ENCODE assay signal across 11 cellular contexts in genomic region chr9:131227112-131228058, GRCh38. TPM values are rescaled to one million over a fixed set of nuclear protein-coding genes. Genes with fewer than 3 reads are reported as not detected.
DNase-seq lines count a peak whose midpoint lies in the region; ATAC-seq and TF ChIP-seq lines count a peak whose summit lies in the region.
"Had no signal": no experiment of that assay in that cellular context is flagged by ENCODE, and none has a peak within 500 bp of the region (broad histone marks: within the 10 kb centered on the region; RNA-seq: fewer than 3 reads in every experiment).

No MANE protein-coding gene starts in this region.

- H2BK5ac ChIP-seq in IMR-90 (ENCODE audit: low read depth, low read length, poor library complexity, severe bottlenecking): no peak overlapping the region

- H3K27me3 ChIP-seq in IMR-90 (ENCODE audit: control insufficient read depth, insufficient read depth, low read length): no peaks in the 10 kb centered on the region
- H3K27me3 ChIP-seq: breast epithelium had no signal

- H3K4ac ChIP-seq in IMR-90 (ENCODE audit: low read depth, low read length): no peak overlapping the region; the same call in 1 of the 2 replicates

- no peak overlapping the region for H3K4me2 ChIP-seq in IMR-90 (ENCODE audit: low read depth, low read length)

- no peak overlapping the region for H3K9ac ChIP-seq in IMR-90 (ENCODE audit: low read depth, low read length)

- H3K4me1 ChIP-seq in IMR-90 (ENCODE audit: control insufficient read depth, insufficient read depth, low read length): peaks cover 19% of the 10 kb centered on the region
- H3K4me1 ChIP-seq: breast epithelium had no signal

- intact Hi-C loops in IMR-90 (cut with micrococcal nuclease): loop anchor here (2.0 kb wide), 1 partner anchor 49 kb away; no protein-coding TSS in a partner anchor
- intact Hi-C loops in activated B cell treated with CpG ODN at 0.5 μM for 24 hours (cut with micrococcal nuclease): no loop called here

- no peak overlapping the region; the same call in 1 of the 2 replicates for H3K14ac ChIP-seq in IMR-90 (replicated peaks; ENCODE audit: low read depth, low read length)

- H2AFZ ChIP-seq in IMR-90 (replicated peaks; ENCODE audit: low read length, poor library complexity): no peak overlapping the region

- no peak overlapping the region for H3K56ac ChIP-seq in IMR-90 (ENCODE audit: extremely low read depth, insufficient read depth, low read length)

- no peak overlapping the region for H4K8ac ChIP-seq in IMR-90 (ENCODE audit: low read depth in 2 of 2, low read length in 2 of 2)

- DNase-seq in IMR-90: peak; percentile 37
- DNase-seq in activated B cell treated with CpG ODN at 0.5 μM for 24 hours: no peak
- peak; percentile 88 for DNase-seq in mesenteric fat pad (ENCODE audit: low spot score)
- DNase-seq in activated CD4-positive, alpha-beta memory T cell treated with anti-CD3 and anti-CD28 coated beads, Interleukin-2, amount 10 ng/mL, durations not matched to agents 7 days and 5 days: no peak
- DNase-seq in LoVo (ENCODE audit: low spot score): no peak
- DNase-seq in OCI-M1 (lab: John Stamatoyannopoulos, UW): no peak
- DNase-seq: EL, Kasumi-1 had no signal

- H3K79me1 ChIP-seq in IMR-90 (ENCODE audit: low read depth in 1 of 2, low read length in 2 of 2): 0 out of 4 replicates have a peak, but pooled peaks cover 0 to 12% of the 10 kb centered on the region in 2 experiments

- H3K18ac ChIP-seq in IMR-90 (ENCODE audit: low read depth, low read length): no peak overlapping the region

- no peak overlapping the region for H2BK20ac ChIP-seq in IMR-90 (ENCODE audit: low read depth, low read length)

- H3K9me3 ChIP-seq in IMR-90 (ENCODE audit: control insufficient read depth, insufficient read depth, low read length): no peaks in the 10 kb centered on the region
- H3K9me3 ChIP-seq: breast epithelium had no signal

- TF ChIP-seq CTCF in C4-2B (conservative IDR thresholded peaks at IDR 0.05) (no peak), IMR-90 (conservative IDR thresholded peaks at IDR 0.05; ENCODE audit: low read depth, low read length) (no peak), activated B cell treated with CpG ODN at 0.5 μM for 24 hours (IDR thresholded peaks at IDR 0.05) (no peak)

- in situ Hi-C loops in IMR-90 (cut with MboI; ENCODE audit: low sequenced_read_pairs): no loop called here

- dilution Hi-C loops in IMR-90 (cut with HindIII; ENCODE audit: low sequenced_read_pairs, unreplicated experiment): no loop called here

- H3K9me3 Mint-ChIP-seq in activated B cell treated with CpG ODN at 0.5 μM for 24 hours: no peaks in the 10 kb centered on the region
- no peaks in the 10 kb centered on the region for H3K9me3 Mint-ChIP-seq in activated CD4-positive, alpha-beta memory T cell treated with anti-CD3 and anti-CD28 coated beads, Interleukin-2, amount 10 ng/mL, durations not matched to agents 7 days and 5 days

- TF ChIP-seq RAD21 in IMR-90 (IDR thresholded peaks at IDR 0.05; ENCODE audit: low read length): no peak

- H4K91ac ChIP-seq in IMR-90 (ENCODE audit: insufficient read depth, low read depth, low read length): no peak overlapping the region

- no peak for ATAC-seq in IMR-90 (ENCODE audit: low read depth)
- ATAC-seq in activated B cell treated with CpG ODN at 0.5 μM for 24 hours (ENCODE audit: low read depth): no peak
- no peak for ATAC-seq in GM21786 (IDR thresholded peaks at IDR 0.05; ENCODE audit: unreplicated experiment)

- no TSS peak for BruUV-seq in IMR-90 (replicated peaks; lab: Mats Ljungman, UMichigan)

- H3K23ac ChIP-seq in IMR-90 (ENCODE audit: low read depth, low read length): no peak overlapping the region

- H3K4me3 ChIP-seq in IMR-90 (ENCODE audit: insufficient read depth, low read depth, low read length): no peak overlapping the region

- H3K4me1 Mint-ChIP-seq in activated B cell treated with CpG ODN at 0.5 μM for 24 hours: peaks cover 13% of the 10 kb centered on the region
- H3K4me1 Mint-ChIP-seq in activated CD4-positive, alpha-beta memory T cell treated with anti-CD3 and anti-CD28 coated beads, Interleukin-2, amount 10 ng/mL, durations not matched to agents 7 days and 5 days: peaks cover 9% of the 10 kb centered on the region

- H3K36me3 ChIP-seq in IMR-90 (ENCODE audit: control insufficient read depth, insufficient read depth, low read length): peaks cover 12% of the 10 kb centered on the region
- H3K36me3 ChIP-seq: breast epithelium had no signal

- peaks cover 17% of the 10 kb centered on the region for H3K9me1 ChIP-seq in IMR-90 (ENCODE audit: insufficient read depth, low read length)

- no peak overlapping the region for H4K5ac ChIP-seq in IMR-90 (ENCODE audit: low read depth, low read length)

- H3K27me3 Mint-ChIP-seq in activated B cell treated with CpG ODN at 0.5 μM for 24 hours: no peaks in the 10 kb centered on the region
- H3K27me3 Mint-ChIP-seq in activated CD4-positive, alpha-beta memory T cell treated with anti-CD3 and anti-CD28 coated beads, Interleukin-2, amount 10 ng/mL, durations not matched to agents 7 days and 5 days: no peaks in the 10 kb centered on the region

- H3K27ac ChIP-seq in C4-2B: peak overlapping the region; percentile 25; the same call in 1 of the 2 replicates
- H3K27ac ChIP-seq in IMR-90 (ENCODE audit: insufficient read depth, low read length): no peak overlapping the region
- H3K27ac ChIP-seq: breast epithelium had no signal

- no peak overlapping the region for H2AK9ac ChIP-seq in IMR-90 (replicated peaks; ENCODE audit: low read depth, low read length, poor library complexity)

- peaks cover 67% of the 10 kb centered on the region for H3K36me3 Mint-ChIP-seq in activated B cell treated with CpG ODN at 0.5 μM for 24 hours (ENCODE audit: low read depth)
- peaks cover 30% of the 10 kb centered on the region for H3K36me3 Mint-ChIP-seq in activated CD4-positive, alpha-beta memory T cell treated with anti-CD3 and anti-CD28 coated beads, Interleukin-2, amount 10 ng/mL, durations not matched to agents 7 days and 5 days (ENCODE audit: low read depth)

- POLR2A ChIA-PET in IMR-90 (lab: Charles Lee; ENCODE audit: unreplicated experiment): no interaction called here
- POLR2A ChIA-PET in activated B cell treated with CpG ODN at 0.5 μM for 24 hours (lab: Charles Lee): no interaction called here
- POLR2A ChIA-PET in activated CD4-positive, alpha-beta memory T cell treated with anti-CD3 and anti-CD28 coated beads, Interleukin-2, amount 10 ng/mL, durations not matched to agents 7 days and 5 days (lab: Charles Lee): no interaction called here

- no peak overlapping the region for H2BK15ac ChIP-seq in IMR-90 (ENCODE audit: low read depth, low read length)

- H3K27ac Mint-ChIP-seq in activated B cell treated with CpG ODN at 0.5 μM for 24 hours: peak overlapping the region; percentile 36
- no peak overlapping the region for H3K27ac Mint-ChIP-seq in activated CD4-positive, alpha-beta memory T cell treated with anti-CD3 and anti-CD28 coated beads, Interleukin-2, amount 10 ng/mL, durations not matched to agents 7 days and 5 days

- CTCF ChIA-PET in IMR-90 (lab: Yijun Ruan, JAX): no interaction called here
- CTCF ChIA-PET in activated B cell treated with CpG ODN at 0.5 μM for 24 hours (lab: Charles Lee): no interaction called here
- CTCF ChIA-PET in activated CD4-positive, alpha-beta memory T cell treated with anti-CD3 and anti-CD28 coated beads, Interleukin-2, amount 10 ng/mL, durations not matched to agents 7 days and 5 days (lab: Charles Lee): no interaction called here

- H4K20me1 ChIP-seq in IMR-90 (ENCODE audit: insufficient read depth, low read length): peaks cover 16% of the 10 kb centered on the region; the same call in 1 of the 2 replicates

- TF ChIP-seq POLR2A in IMR-90 (IDR thresholded peaks at IDR 0.05; ENCODE audit: low read depth, low read length): no peak

- no peak overlapping the region for H3K4me3 Mint-ChIP-seq in activated B cell treated with CpG ODN at 0.5 μM for 24 hours
- no peak overlapping the region for H3K4me3 Mint-ChIP-seq in activated CD4-positive, alpha-beta memory T cell treated with anti-CD3 and anti-CD28 coated beads, Interleukin-2, amount 10 ng/mL, durations not matched to agents 7 days and 5 days

- H2AK5ac ChIP-seq in IMR-90 (ENCODE audit: low read depth, low read length): no peak overlapping the region

- H2BK120ac ChIP-seq in IMR-90 (ENCODE audit: low read depth, low read length): no peak overlapping the region

- WGBS in IMR-90 (ENCODE audit: extremely low coverage in 2 of 2, insufficient read length in 1 of 2), 2 experiments: 67% methylated on average over 3 of the region's 10 CpGs; no CpG with 5 or more reads in 1 of the 2 experiments

TF ChIP-seq in IMR-90, 13 proteins besides CTCF, POLR2A, EP300 and RAD21 (continues in another document):
- TF ChIP-seq FOS (IDR thresholded peaks at IDR 0.05; ENCODE audit: low read depth, low read length) (no peak), CEBPB (IDR thresholded peaks at IDR 0.05; ENCODE audit: low read depth, low read length) (no peak), RCOR1 (IDR thresholded peaks at IDR 0.05; ENCODE audit: insufficient replicate concordance, low read length) (no peak), USF2 (IDR thresholded peaks at IDR 0.05; ENCODE audit: low read depth, low read length) (no peak), MXI1 (IDR thresholded peaks at IDR 0.05; ENCODE audit: borderline replicate concordance, low read depth, low read length) (no peak), SMC3 (IDR thresholded peaks at IDR 0.05; ENCODE audit: low read depth, low read length) (no peak)

RNA-seq across cellular contexts. Expression of gene FAM78A, which starts 48.9 kb away (rescaled TPM):
- total RNA-seq in IMR-90 (2012; rRNA removed): under 0.01 and 0.18 TPM in 2 replicates
- polyA plus RNA-seq in IMR-90 (2012; rRNA removed): 0.27 and 0.56 TPM in 2 replicates
- polyA plus RNA-seq in IMR-90 (2012; cell fraction: cytosol; rRNA removed): 0.12 and 0.41 TPM in 2 replicates
- polyA plus RNA-seq in IMR-90 (2012; cell fraction: nucleus; rRNA removed; ENCODE audit: low replicate concordance): 0.32 and 0.71 TPM in 2 replicates
- total RNA-seq in activated B cell treated with CpG ODN at 0.5 μM for 24 hours: 20.6 and 22.9 TPM in 2 replicates
- 6.3 TPM for total RNA-seq in mesenteric fat pad
- total RNA-seq in activated CD4-positive, alpha-beta memory T cell treated with anti-CD3 and anti-CD28 coated beads, Interleukin-2, amount 10 ng/mL, durations not matched to agents 7 days and 5 days: 10 to 100 TPM; 86.5 to 88.7 TPM

Comparison
In these comparisons a context has a peak if more than half of its experiments do, and no peak if none do; other contexts are left out.
1. DNase-seq: peak in IMR-90 (single experiment) and mesenteric fat pad (single experiment); none in activated B cell treated with CpG ODN at 0.5 μM for 24 hours (single experiment), activated CD4-positive, alpha-beta memory T cell treated with anti-CD3 and anti-CD28 coated beads, Interleukin-2, amount 10 ng/mL, durations not matched to agents 7 days and 5 days (single experiment), LoVo (single experiment) and OCI-M1 (single experiment).